9 cellular contexts compared by ENCODE assay signal in genomic region chr3:12963869-12964712, GRCh38.
A peak's percentile ranks its signal among the peaks of the same experiment; 100 is the strongest.
DNase-seq lines count a peak whose midpoint lies in the region; ATAC-seq and TF ChIP-seq lines count a peak whose summit lies in the region.
"Had no signal": no experiment of that assay in that cellular context is flagged by ENCODE, and none has a peak within 500 bp of the region (broad histone marks: within the 10 kb centered on the region; RNA-seq: fewer than 3 reads in every experiment).

No MANE protein-coding gene starts in this region.

- peaks cover 77 to 78% of the 10 kb centered on the region in 2 donors for H3K4me1 Mint-ChIP-seq in effector memory CD8-positive, alpha-beta T cell (ENCODE audit: low read depth in 2 of 2)
- H3K4me1 Mint-ChIP-seq in progenitor cell of endocrine pancreas (ENCODE audit: low read depth) (peaks cover 45% of the 10 kb centered on the region), neural progenitor cell (peaks cover 68% of the 10 kb centered on the region)

- peak overlapping the region; percentile 40 to 66 for H3K4me3 Mint-ChIP-seq in effector memory CD8-positive, alpha-beta T cell
- H3K4me3 Mint-ChIP-seq in progenitor cell of endocrine pancreas (ENCODE audit: low read depth) (no peak overlapping the region), neural progenitor cell (no peak overlapping the region)

- TF ChIP-seq CTCF in progenitor cell of endocrine pancreas (IDR thresholded peaks at IDR 0.05; ENCODE audit: unreplicated experiment) (no peak), neural progenitor cell (IDR thresholded peaks at IDR 0.05) (no peak)

- H3F3A ChIP-seq in neural progenitor cell (ENCODE audit: low read depth): no peaks in the 10 kb centered on the region

- H3K27ac ChIP-seq in neural progenitor cell: no peak overlapping the region

- H2AFZ ChIP-seq in neural progenitor cell (replicated peaks): no peak overlapping the region

- peaks cover 34% of the 10 kb centered on the region for H3K36me3 Mint-ChIP-seq in effector memory CD8-positive, alpha-beta T cell (ENCODE audit: insufficient read depth)
- no peaks in the 10 kb centered on the region for H3K36me3 Mint-ChIP-seq in progenitor cell of endocrine pancreas (ENCODE audit: insufficient read depth)
- peaks cover 2% of the 10 kb centered on the region for H3K36me3 Mint-ChIP-seq in neural progenitor cell

- H3K27me3 Mint-ChIP-seq in effector memory CD8-positive, alpha-beta T cell: no peaks in the 10 kb centered on the region
- H3K27me3 Mint-ChIP-seq in progenitor cell of endocrine pancreas (peaks cover 8% of the 10 kb centered on the region), neural progenitor cell (ENCODE audit: insufficient read depth, low read depth) (peaks cover 6% of the 10 kb centered on the region)

- H3K4me3 ChIP-seq in neural progenitor cell: no peak overlapping the region
- H3K4me3 ChIP-seq: lung had no signal

- H3K9me3 Mint-ChIP-seq in effector memory CD8-positive, alpha-beta T cell: no peaks in the 10 kb centered on the region
- H3K9me3 Mint-ChIP-seq in progenitor cell of endocrine pancreas (ENCODE audit: low read depth) (no peaks in the 10 kb centered on the region), neural progenitor cell (no peaks in the 10 kb centered on the region)

- H3K27me3 ChIP-seq in neural progenitor cell: peaks cover 7% of the 10 kb centered on the region

- no peaks in the 10 kb centered on the region for H3K36me3 ChIP-seq in neural progenitor cell

- H3K4me2 ChIP-seq in neural progenitor cell: no peak overlapping the region

- no peak overlapping the region for H3K9ac ChIP-seq in neural progenitor cell

- peak overlapping the region; percentile 88 to 93 for H3K27ac Mint-ChIP-seq in effector memory CD8-positive, alpha-beta T cell
- peak overlapping the region; percentile 95 for H3K27ac Mint-ChIP-seq in progenitor cell of endocrine pancreas
- no peak overlapping the region for H3K27ac Mint-ChIP-seq in neural progenitor cell

- ATAC-seq in effector memory CD8-positive, alpha-beta T cell (replicated peaks): no peak
- ATAC-seq in HG03025 (IDR thresholded peaks at IDR 0.05; ENCODE audit: low FRiP score, unreplicated experiment): no peak

- H3K4me1 ChIP-seq in neural progenitor cell: peaks cover 34% of the 10 kb centered on the region

- H3K9me3 ChIP-seq in neural progenitor cell (ENCODE audit: low read depth): no peaks in the 10 kb centered on the region

- peaks cover 63% of the 10 kb centered on the region for H3K79me2 ChIP-seq in neural progenitor cell (ENCODE audit: low read depth)

- peak; percentile 47 to 85 (median 54) for DNase-seq in NCI-H1417 (lab: John Stamatoyannopoulos, UW)
- no peak for DNase-seq in NCI-H1417 treated with DMSO at 0.1 percent for 48 hours (lab: John Stamatoyannopoulos, UW)
- peak; percentile 70 for DNase-seq in NCI-H2029 treated with DMSO at 0.1 percent for 48 hours (lab: John Stamatoyannopoulos, UW)
- DNase-seq in effector memory CD8-positive, alpha-beta T cell: no peak
- DNase-seq in progenitor cell of endocrine pancreas (ENCODE audit: low spot score, unreplicated experiment): no peak
- DNase-seq in neural progenitor cell (ENCODE audit: low spot score): no peak
- no peak for DNase-seq in stimulated activated CD4-positive, alpha-beta T cell treated with anti-CD3 and anti-CD28 coated beads, Interleukin-4, amount 100 ng/mL, for 24 hours

- H4K20me1 ChIP-seq in neural progenitor cell (ENCODE audit: low read depth): peaks cover 80% of the 10 kb centered on the region

Comparison
In these comparisons a context has a peak if more than half of its experiments do, and no peak if none do; other contexts are left out.
1. DNase-seq: peak in NCI-H1417 (3 of 3) and NCI-H2029 treated with DMSO at 0.1 percent for 48 hours (single experiment); none in NCI-H1417 treated with DMSO at 0.1 percent for 48 hours (single experiment), effector memory CD8-positive, alpha-beta T cell (0 of 3), progenitor cell of endocrine pancreas (single experiment), neural progenitor cell (single experiment) and stimulated activated CD4-positive, alpha-beta T cell treated with anti-CD3 and anti-CD28 coated beads, Interleukin-4, amount 100 ng/mL, for 24 hours (single experiment).
2. H3K4me3 Mint-ChIP-seq: peak in effector memory CD8-positive, alpha-beta T cell (2 of 2); none in progenitor cell of endocrine pancreas (single experiment) and neural progenitor cell (single experiment).